1 cellular context compared by ENCODE assay signal in genomic region chr20:34888468-34888867, GRCh38.
TF ChIP-seq lines count a peak whose summit lies in the region.

No MANE protein-coding gene starts in this region.

TF ChIP-seq in K562, 482 proteins besides CTCF, POLR2A, EP300 and RAD21 (continued from another document and continues in another):
- TF ChIP-seq CREB3L1 (IDR thresholded peaks at IDR 0.05; ENCODE audit: borderline replicate concordance, low read depth) (peak; percentile 75; the same call in 1 of the 2 replicates), NR0B1 (IDR thresholded peaks at IDR 0.05; ENCODE audit: partially characterized antibody) (no peak), RBM15 (IDR thresholded peaks at IDR 0.05; ENCODE audit: insufficient read depth, low read length) (no peak), PTBP1 (IDR thresholded peaks at IDR 0.05; ENCODE audit: low read depth, low read length) (no peak), FOXA1 (IDR thresholded peaks at IDR 0.05; ENCODE audit: borderline replicate concordance) (no peak), ILK (tag; IDR thresholded peaks at IDR 0.05; ENCODE audit: borderline replicate concordance, low read depth) (no peak), ASH1L (IDR thresholded peaks at IDR 0.05; ENCODE audit: borderline replicate concordance, low read depth, partially characterized antibody) (no peak), HES1 (IDR thresholded peaks at IDR 0.05; ENCODE audit: low read depth) (no peak), ZNF507 (tag; conservative IDR thresholded peaks at IDR 0.05) (no peak), ZNF717 (CRISPR knock-in tag; IDR thresholded peaks at IDR 0.05) (no peak), CBFB (CRISPR knock-in tag; IDR thresholded peaks at IDR 0.05) (no peak), VEZF1 (CRISPR knock-in tag; IDR thresholded peaks at IDR 0.05) (no peak; the same call in 1 of the 2 replicates), BRF2 (IDR thresholded peaks at IDR 0.05; ENCODE audit: borderline replicate concordance, insufficient read depth, insufficient read length) (no peak), RBFOX2 (IDR thresholded peaks at IDR 0.05; ENCODE audit: low read depth, low read length) (no peak), SRSF3 (IDR thresholded peaks at IDR 0.05; ENCODE audit: insufficient read depth, low read length) (no peak), HDAC8 (tag; IDR thresholded peaks at IDR 0.05) (no peak), TRIM24 (IDR thresholded peaks at IDR 0.05) (peak; percentile 95 to 98), GATAD2B (IDR thresholded peaks at IDR 0.05; ENCODE audit: borderline replicate concordance) (peak; percentile 40; the same call in 1 of the 2 replicates), SMAD1 (IDR thresholded peaks at IDR 0.05; ENCODE audit: low read depth, low read length, partially characterized antibody) (no peak), TAF1 (IDR thresholded peaks at IDR 0.05; ENCODE audit: control insufficient read depth, extremely low read depth, insufficient read depth, low read length, severe bottlenecking) (no peak), POLR2AphosphoS5 (IDR thresholded peaks at IDR 0.05; ENCODE audit: control insufficient read depth, insufficient read depth, low read depth, low read length) (0 out of 2 replicates have a peak, but pooled peaks have one; percentile 28), MXI1 (IDR thresholded peaks at IDR 0.05; ENCODE audit: low read depth, low read length) (no peak), ZNF586 (CRISPR knock-in tag; conservative IDR thresholded peaks at IDR 0.05) (no peak), ZNF184 (CRISPR knock-in tag; IDR thresholded peaks at IDR 0.05) (no peak), MCM5 (IDR thresholded peaks at IDR 0.05; ENCODE audit: low read depth) (no peak), ZNF354B (CRISPR knock-in tag; IDR thresholded peaks at IDR 0.05) (no peak), ZBTB5 (IDR thresholded peaks at IDR 0.05) (no peak), POLR3G (IDR thresholded peaks at IDR 0.05; ENCODE audit: extremely low read depth, insufficient read length, insufficient replicate concordance) (no peak), ZNF311 (CRISPR knock-in tag; IDR thresholded peaks at IDR 0.05) (no peak), ZNF445 (CRISPR knock-in tag; IDR thresholded peaks at IDR 0.05; ENCODE audit: low read depth) (no peak), ILF3 (IDR thresholded peaks at IDR 0.05; ENCODE audit: borderline replicate concordance) (no peak), TEAD4 (IDR thresholded peaks at IDR 0.05; ENCODE audit: low read length) (peak; percentile 70), TEAD4 (CRISPR knock-in tag; IDR thresholded peaks at IDR 0.05; ENCODE audit: borderline replicate concordance) (no peak), LCOR (CRISPR knock-in tag; IDR thresholded peaks at IDR 0.05) (no peak), YY1 (IDR thresholded peaks at IDR 0.05; ENCODE audit: borderline replicate concordance in 1 of 3, control insufficient read depth in 1 of 3, extremely low read depth in 1 of 3, insufficient read depth in 3 of 3, insufficient read length in 1 of 3, insufficient replicate concordance in 2 of 3, low read depth in 1 of 3, low read length in 2 of 3) (no peak), ZNF165 (CRISPR knock-in tag; IDR thresholded peaks at IDR 0.05; ENCODE audit: borderline replicate concordance) (no peak), JUNB (CRISPR knock-in tag; conservative IDR thresholded peaks at IDR 0.05) (no peak), PURB (CRISPR knock-in tag; IDR thresholded peaks at IDR 0.05; ENCODE audit: low read depth) (no peak), HNRNPK (IDR thresholded peaks at IDR 0.05; ENCODE audit: low read depth, low read length, poor library complexity, severe bottlenecking) (no peak), SP1 (CRISPR knock-in tag; IDR thresholded peaks at IDR 0.05) (no peak), CHD2 (IDR thresholded peaks at IDR 0.05; ENCODE audit: low read depth, low read length) (no peak), ZNF830 (CRISPR knock-in tag; IDR thresholded peaks at IDR 0.05) (no peak), KLF1 (tag; IDR thresholded peaks at IDR 0.05) (no peak), E2F4 (CRISPR knock-in tag; IDR thresholded peaks at IDR 0.05; ENCODE audit: low read depth) (no peak), PPARD (CRISPR knock-in tag; IDR thresholded peaks at IDR 0.05) (no peak), SMAD3 (CRISPR knock-in tag; conservative IDR thresholded peaks at IDR 0.05) (no peak; the same call in 1 of the 2 replicates), ZBTB1 (CRISPR knock-in tag; IDR thresholded peaks at IDR 0.05; ENCODE audit: borderline replicate concordance, low read depth) (no peak), ZNF668 (CRISPR knock-in tag; IDR thresholded peaks at IDR 0.05) (no peak), UBTF (IDR thresholded peaks at IDR 0.05; ENCODE audit: borderline replicate concordance in 1 of 2, low read depth in 2 of 2, low read length in 2 of 2) (no peak), ZC3H11A (IDR thresholded peaks at IDR 0.05; ENCODE audit: low read depth, low read length) (no peak), IRF9 (tag; IDR thresholded peaks at IDR 0.05) (no peak), STAG1 (CRISPR knock-in tag; IDR thresholded peaks at IDR 0.05; ENCODE audit: borderline replicate concordance) (no peak), SMARCA4 (IDR thresholded peaks at IDR 0.05) (peak; percentile 95), MAFK (IDR thresholded peaks at IDR 0.05; ENCODE audit: low read length) (peak; percentile 44; the same call in 1 of the 2 replicates), ZNF511 (CRISPR knock-in tag; IDR thresholded peaks at IDR 0.05) (no peak), ZNF146 (CRISPR knock-in tag; IDR thresholded peaks at IDR 0.05; ENCODE audit: unreplicated experiment) (no peak), RCOR1 (IDR thresholded peaks at IDR 0.05; ENCODE audit: borderline replicate concordance in 1 of 2, low read depth in 2 of 2, low read length in 2 of 2) (peak in 1 of 2 experiments; percentile 78; a peak in 1 of 4 replicates), PML (IDR thresholded peaks at IDR 0.05; ENCODE audit: low read length) (no peak), THRA (IDR thresholded peaks at IDR 0.05) (no peak), XRCC3 (IDR thresholded peaks at IDR 0.05) (peak; percentile 89; the same call in 1 of the 2 replicates)
